In genomic region chr17:17724991-17725852, GRCh38 we compare ENCODE assay signal across 9 cellular contexts. TPM values are rescaled to one million over a fixed set of nuclear protein-coding genes. Genes with fewer than 3 reads are reported as not detected.
DNase-seq lines count a peak whose midpoint lies in the region; ATAC-seq and TF ChIP-seq lines count a peak whose summit lies in the region.
"Had no signal": no experiment of that assay in that cellular context is flagged by ENCODE, and none has a peak within 500 bp of the region (broad histone marks: within the 10 kb centered on the region; RNA-seq: fewer than 3 reads in every experiment).

No MANE protein-coding gene starts in this region.

- H3K9me3 Mint-ChIP-seq in HFFc6 = no peaks in the 10 kb centered on the region
- no peaks in the 10 kb centered on the region for H3K9me3 Mint-ChIP-seq in naive thymus-derived CD8-positive, alpha-beta T cell

- intact Hi-C loops in colonic mucosa (cut with DNase I) = no loop called here

- no peak overlapping the region for H3K27ac ChIP-seq in colonic mucosa
- H3K27ac ChIP-seq: HL-60 had no signal

- H3K4me3 Mint-ChIP-seq in HFFc6 = peak overlapping the region; percentile 54; the same call in 1 of the 2 replicates
- peak overlapping the region; percentile 63 to 95 (median 74) for H3K4me3 Mint-ChIP-seq in naive thymus-derived CD8-positive, alpha-beta T cell

- H3K36me3 ChIP-seq in colonic mucosa = no peaks in the 10 kb centered on the region

- CTCF ChIA-PET in AG04449 (lab: Yijun Ruan, JAX) = no interaction called here

- H3K9me3 ChIP-seq in colonic mucosa = no peaks in the 10 kb centered on the region

- no peak for DNase-seq in AG04449 (ENCODE audit: low read depth, low spot score)
- no peak for DNase-seq in HFFc6
- DNase-seq in colonic mucosa = no peak
- no peak for DNase-seq in naive thymus-derived CD8-positive, alpha-beta T cell
- no peak for DNase-seq in NCI-H1694 (lab: John Stamatoyannopoulos, UW)
- no peak for DNase-seq in foreskin melanocyte

- H3K27me3 Mint-ChIP-seq in HFFc6 (ENCODE audit: insufficient read depth) = peaks cover 8% of the 10 kb centered on the region
- H3K27me3 Mint-ChIP-seq in naive thymus-derived CD8-positive, alpha-beta T cell = peaks cover 0 to 11% (median 1%) of the 10 kb centered on the region in 5 donors

- peaks cover 86% of the 10 kb centered on the region for H3K4me1 Mint-ChIP-seq in HFFc6 (ENCODE audit: low read depth)
- peaks cover 39 to 76% (median 56%) of the 10 kb centered on the region in 4 donors for H3K4me1 Mint-ChIP-seq in naive thymus-derived CD8-positive, alpha-beta T cell

- no peak for TF ChIP-seq CTCF in AG04449 (IDR thresholded peaks at IDR 0.05; ENCODE audit: insufficient read depth, low read length, missing control alignments)
- TF ChIP-seq CTCF in HFFc6 (IDR thresholded peaks at IDR 0.05) = no peak
- no peak for TF ChIP-seq CTCF in colonic mucosa (IDR thresholded peaks at IDR 0.05)

- no peaks in the 10 kb centered on the region for H3K36me3 Mint-ChIP-seq in HFFc6 (ENCODE audit: low read depth)
- no peaks in the 10 kb centered on the region for H3K36me3 Mint-ChIP-seq in naive thymus-derived CD8-positive, alpha-beta T cell

- peak overlapping the region; percentile 58 for H3K4me3 ChIP-seq in AG04449 (ENCODE audit: low read depth, low read length)
- peak overlapping the region; percentile 31 for H3K4me3 ChIP-seq in colonic mucosa

- no peaks in the 10 kb centered on the region for H3K27me3 ChIP-seq in colonic mucosa

- no peaks in the 10 kb centered on the region for H3K4me1 ChIP-seq in colonic mucosa

- POLR2A ChIA-PET in AG04449 (lab: Yijun Ruan, JAX) = interaction anchor here (0.9 kb wide), 1 partner anchor 22 kb away, joined by 3 read pairs; no protein-coding TSS in a partner anchor
- POLR2A ChIA-PET in naive thymus-derived CD8-positive, alpha-beta T cell (lab: Charles Lee) = interaction anchor here (0.9 to 1.5 kb wide), 4 partner anchors 11 to 308 kb away, joined by 3 to 12 read pairs (median 4); no protein-coding TSS in a partner anchor

- ATAC-seq in naive thymus-derived CD8-positive, alpha-beta T cell = no peak
- ATAC-seq in HG02571 (IDR thresholded peaks at IDR 0.05; ENCODE audit: unreplicated experiment) (no peak), HG03108 (IDR thresholded peaks at IDR 0.05; ENCODE audit: unreplicated experiment) (no peak)

- peak overlapping the region; percentile 61 for H3K27ac Mint-ChIP-seq in HFFc6
- H3K27ac Mint-ChIP-seq in naive thymus-derived CD8-positive, alpha-beta T cell = peak overlapping the region in 8 of 10 donors; percentile 80 to 97 (median 88)

- H3K9ac ChIP-seq in colonic mucosa (ENCODE audit: low read depth in 2 of 2, low read length in 2 of 2) = no peak overlapping the region

RNA-seq across cellular contexts. Expression of gene RAI1, which starts 44.0 kb away (rescaled TPM):
- 10 to 100 TPM; 26.9 to 29.3 (median 29.0) TPM for total RNA-seq in HFFc6 (2021; fragmentation: NEBNext Ultra II Directional; extraction: Animal tissue kit (Norgen Biotek cat#: 25700))
- 10 to 100 TPM; 21.8 to 24.5 TPM for total RNA-seq in colonic mucosa
- 10 to 100 TPM; 33.8 to 35.2 TPM for total RNA-seq in naive thymus-derived CD8-positive, alpha-beta T cell
- polyA plus RNA-seq in naive thymus-derived CD8-positive, alpha-beta T cell = 1 to 10 TPM; 1.5 to 4.0 (median 2.3) TPM
